ENCODE assay signal across 8 cellular contexts in genomic region chr3:186929676-186930075, GRCh38. TPM values are rescaled to one million over a fixed set of nuclear protein-coding genes. Genes with fewer than 3 reads are reported as not detected.
DNase-seq lines count a peak whose midpoint lies in the region; ATAC-seq, FAIRE-seq and TF ChIP-seq lines count a peak whose summit lies in the region.

No MANE protein-coding gene starts in this region.

- FAIRE-seq in GM19239 (lab: Jason Lieb, UNC): no peak

- H3K4me3 ChIP-seq in Peyer's patch: peak overlapping the region; percentile 72 to 91 (median 82)
- H3K4me3 ChIP-seq in epithelial cell of proximal tubule (ENCODE audit: low read depth, low read length): peak overlapping the region; percentile 80
- peak overlapping the region; percentile 75 for H3K4me3 ChIP-seq in parathyroid adenoma (ENCODE audit: low read depth, low read length)

- no peak for ATAC-seq in GM21423 (IDR thresholded peaks at IDR 0.05; ENCODE audit: unreplicated experiment)

- TF ChIP-seq CTCF in Peyer's patch (IDR thresholded peaks at IDR 0.05) (no peak), epithelial cell of proximal tubule (conservative IDR thresholded peaks at IDR 0.05; ENCODE audit: low read depth, low read length) (no peak), parathyroid adenoma (IDR thresholded peaks at IDR 0.05) (no peak)

- peak overlapping the region; percentile 83 for H2AFZ ChIP-seq in parathyroid adenoma

- DNase-seq in ELF-1 (ENCODE audit: low read depth, low spot score) (peak; percentile 64), Peyer's patch (no peak), epithelial cell of proximal tubule (ENCODE audit: low read depth) (no peak), GM19239 (ENCODE audit: insufficient read length, low spot score) (no peak), NCI-H1092 treated with DMSO at 0.1 percent for 48 hours (lab: John Stamatoyannopoulos, UW) (no peak)
- DNase-seq in stimulated activated CD4-positive, alpha-beta T cell treated with anti-CD3 and anti-CD28 coated beads, Interleukin-2, amount 100 ng/mL, for 48 hours: no peak

- H3K9ac ChIP-seq in parathyroid adenoma: peak overlapping the region; percentile 48

- H3K27me3 ChIP-seq in Peyer's patch: no peaks in the 10 kb centered on the region
- H3K27me3 ChIP-seq in parathyroid adenoma (ENCODE audit: control insufficient read depth, insufficient read depth, low read length): no peaks in the 10 kb centered on the region

- H3K36me3 ChIP-seq in Peyer's patch (no peaks in the 10 kb centered on the region), parathyroid adenoma (ENCODE audit: control insufficient read depth, insufficient read depth, low read length) (no peaks in the 10 kb centered on the region)

- H3K9me3 ChIP-seq in Peyer's patch: no peaks in the 10 kb centered on the region
- H3K9me3 ChIP-seq in parathyroid adenoma (ENCODE audit: control insufficient read depth, low read length): no peaks in the 10 kb centered on the region

- H3K79me2 ChIP-seq in parathyroid adenoma: peaks cover 7% of the 10 kb centered on the region

- H3K4me1 ChIP-seq in Peyer's patch (peaks cover 0 to 14% (median 0%) of the 10 kb centered on the region in 4 donors), parathyroid adenoma (peaks cover 5% of the 10 kb centered on the region)

- TF ChIP-seq POLR2A in Peyer's patch (IDR thresholded peaks at IDR 0.05): no peak

- H3K27ac ChIP-seq in Peyer's patch (peak overlapping the region in 3 of 4 donors; percentile 29 to 83 (median 67)), parathyroid adenoma (peak overlapping the region; percentile 74)

- peak overlapping the region; percentile 86 for H3K4me2 ChIP-seq in parathyroid adenoma (ENCODE audit: low read length)

RNA-seq across cellular contexts. Expression of gene ST6GAL1, which starts 0.7 kb away (rescaled TPM):
- total RNA-seq in Peyer's patch (10 to 100 TPM in 3 of 4 donors, 1 to 10 TPM in 1; 3.7 to 96.6 (median 14.9) TPM), epithelial cell of proximal tubule (23.1 and 35.8 TPM in 2 replicates)
